In the genomic region with DNA sequence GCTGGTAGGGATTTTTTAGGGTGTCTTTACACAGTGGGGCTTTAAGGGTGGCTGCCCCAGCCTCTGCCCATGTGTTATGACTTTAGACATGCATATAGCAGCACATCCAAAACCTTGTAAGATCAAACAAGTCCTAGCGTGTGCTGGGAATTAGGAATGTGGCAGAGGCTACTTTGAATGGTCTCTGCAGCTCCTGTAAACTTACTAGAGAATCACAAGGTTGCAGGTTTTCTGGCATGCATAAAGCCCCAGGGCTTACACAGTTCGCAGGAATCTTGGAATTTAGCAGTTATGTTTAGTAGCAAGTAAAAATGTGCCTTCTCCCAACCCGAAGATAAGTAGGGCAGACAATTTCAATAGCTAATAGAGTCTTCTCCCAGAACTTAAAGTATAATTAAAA, we compare ENCODE assay signal across 28 cellular contexts. TPM values are rescaled to one million over a fixed set of nuclear protein-coding genes. Genes with fewer than 3 reads are reported as not detected.
A peak's percentile ranks its signal among the peaks of the same experiment; 100 is the strongest.
DNase-seq lines count a peak whose midpoint lies in the region; ATAC-seq, FAIRE-seq and TF ChIP-seq lines count a peak whose summit lies in the region.
"Had no signal": no experiment of that assay in that cellular context is flagged by ENCODE, and none has a peak within 500 bp of the region (broad histone marks: within the 10 kb centered on the region; RNA-seq: fewer than 3 reads in every experiment).

No MANE protein-coding gene starts in this region.

- TF ChIP-seq CTCF in endodermal cell (conservative IDR thresholded peaks at IDR 0.05) (no peak), keratinocyte (optimal IDR thresholded peaks at IDR 0.05 in 1 of 3, IDR thresholded peaks at IDR 0.05 in 1 of 3, conservative IDR thresholded peaks at IDR 0.05 in 1 of 3; ENCODE audit: extremely low read depth in 1 of 3, insufficient read depth in 2 of 3, low read length in 3 of 3) (no peak), smooth muscle cell (IDR thresholded peaks at IDR 0.05; ENCODE audit: borderline replicate concordance, insufficient read depth, poor library complexity, severe bottlenecking) (no peak)

- H3K79me2 ChIP-seq in keratinocyte (ENCODE audit: control insufficient read depth, insufficient read depth, low read length) (no peaks in the 10 kb centered on the region), smooth muscle cell (ENCODE audit: low read depth) (no peaks in the 10 kb centered on the region)

- no peaks in the 10 kb centered on the region for H3K4me1 Mint-ChIP-seq in activated CD4-positive, alpha-beta T cell treated with anti-CD3 and anti-CD28 coated beads, Interleukin-2, amount 10 ng/mL, durations not matched to agents 24 days and 14 days
- no peaks in the 10 kb centered on the region for H3K4me1 Mint-ChIP-seq in endodermal cell
- H3K4me1 Mint-ChIP-seq: H9 had no signal

- H3K4me3 Mint-ChIP-seq in activated CD4-positive, alpha-beta T cell treated with anti-CD3 and anti-CD28 coated beads, Interleukin-2, amount 10 ng/mL, durations not matched to agents 24 days and 14 days, result no peak overlapping the region
- no peak overlapping the region for H3K4me3 Mint-ChIP-seq in endodermal cell
- H3K4me3 Mint-ChIP-seq: CD8-positive, alpha-beta T cell; H9; HFFc6 had no signal

- intact Hi-C loops in activated CD4-positive, alpha-beta T cell treated with anti-CD3 and anti-CD28 coated beads, Interleukin-2, amount 10 ng/mL, durations not matched to agents 24 days and 14 days (cut with micrococcal nuclease), result no loop called here

- H3K36me3 ChIP-seq in endodermal cell (ENCODE audit: control insufficient read depth, insufficient read depth, low read length) (no peaks in the 10 kb centered on the region), keratinocyte (ENCODE audit: control insufficient read depth in 2 of 2, extremely low read depth in 1 of 2, insufficient read depth in 2 of 2, low read length in 2 of 2) (no peaks in the 10 kb centered on the region), smooth muscle cell (ENCODE audit: low read depth) (no peaks in the 10 kb centered on the region)
- H3K36me3 ChIP-seq: BLaER1 treated with 17β-estradiol and CSF1 and Interleukin-3, amounts not matched to agents 10 nM and 100 nM; MG63; Peyer's patch; SJCRH30 had no signal

- peaks cover 2% of the 10 kb centered on the region for H3K27me3 Mint-ChIP-seq in activated CD4-positive, alpha-beta T cell treated with anti-CD3 and anti-CD28 coated beads, Interleukin-2, amount 10 ng/mL, durations not matched to agents 24 days and 14 days
- no peaks in the 10 kb centered on the region for H3K27me3 Mint-ChIP-seq in endodermal cell (ENCODE audit: insufficient read depth)

- dilution Hi-C loops in keratinocyte (cut with MboI; ENCODE audit: extremely low pct_ligation_motif_present, low sequenced_read_pairs), result no loop called here

- no peak overlapping the region for H3K27ac Mint-ChIP-seq in activated CD4-positive, alpha-beta T cell treated with anti-CD3 and anti-CD28 coated beads, Interleukin-2, amount 10 ng/mL, durations not matched to agents 24 days and 14 days
- H3K27ac Mint-ChIP-seq in endodermal cell, result no peak overlapping the region
- H3K27ac Mint-ChIP-seq: CD8-positive, alpha-beta T cell; H9; HFFc6 had no signal

- H2AFZ ChIP-seq in keratinocyte (ENCODE audit: control insufficient read depth, low read length) (no peak overlapping the region), smooth muscle cell (ENCODE audit: low read depth) (no peak overlapping the region)

- no peak for ATAC-seq in GM21528 (IDR thresholded peaks at IDR 0.05; ENCODE audit: low FRiP score, unreplicated experiment)
- ATAC-seq: CD8-positive, alpha-beta T cell had no signal

- H3K27me3 ChIP-seq in endodermal cell (ENCODE audit: control insufficient read depth, insufficient read depth, low read length, poor library complexity, severe bottlenecking) (no peaks in the 10 kb centered on the region), keratinocyte (ENCODE audit: control insufficient read depth, extremely low read depth, insufficient read depth, low read length) (no peaks in the 10 kb centered on the region), smooth muscle cell (ENCODE audit: low read depth) (no peaks in the 10 kb centered on the region)
- H3K27me3 ChIP-seq: BLaER1 treated with 17β-estradiol and CSF1 and Interleukin-3, amounts not matched to agents 10 nM and 100 nM; Peyer's patch; SJCRH30 had no signal

- H3F3A ChIP-seq in smooth muscle cell (ENCODE audit: low read depth), result no peaks in the 10 kb centered on the region

- WGBS in endodermal cell (ENCODE audit: insufficient coverage in 1 of 2, insufficient read length in 1 of 2), 2 experiments, result 89 to 100% methylated on average over 1 to 2 of the region's 3 CpGs
- WGBS in smooth muscle cell (ENCODE audit: low lambda C conversion rate), result 15% methylated on average over 3 of the region's 3 CpGs

- H3K4me2 ChIP-seq in keratinocyte (ENCODE audit: control insufficient read depth, extremely low read depth, insufficient read depth, low read depth, low read length), result peak overlapping the region; percentile 35
- peak overlapping the region; percentile 63 for H3K4me2 ChIP-seq in smooth muscle cell
- H3K4me2 ChIP-seq: BLaER1 treated with 17β-estradiol and CSF1 and Interleukin-3, amounts not matched to agents 10 nM and 100 nM had no signal

- H3K9me1 ChIP-seq in keratinocyte (ENCODE audit: control insufficient read depth, extremely low read depth, insufficient read depth, low read length), result no peaks in the 10 kb centered on the region

- DNase-seq in activated CD4-positive, alpha-beta T cell treated with anti-CD3 and anti-CD28 coated beads, Interleukin-2, amount 10 ng/mL, durations not matched to agents 24 days and 14 days, result peak; percentile 30
- no peak for DNase-seq in activated CD4-positive, alpha-beta T cell treated with anti-CD3 and anti-CD28 coated beads for 4 hours
- DNase-seq in endodermal cell (peak; percentile 58), keratinocyte (ENCODE audit: low read depth, low spot score) (no peak), smooth muscle cell (lab: John Stamatoyannopoulos, UW; ENCODE audit: unreplicated experiment) (no peak), pons (ENCODE audit: low spot score) (no peak), NCI-H2227 treated with DMSO at 0.1 percent for 48 hours (lab: John Stamatoyannopoulos, UW) (no peak)
- DNase-seq: ACHN; CD8-positive, alpha-beta T cell; DND-41; H9; HFFc6; Kasumi-1; MG63; NCI-H1417 treated with DMSO at 0.1 percent for 48 hours; NCI-H187 treated with DMSO at 0.1 percent for 48 hours; NCI-H2107; NCI-H510A; NCI-H82; Peyer's patch; SJCRH30 had no signal

- H3K9me3 ChIP-seq in endodermal cell (ENCODE audit: control insufficient read depth, low read length) (no peaks in the 10 kb centered on the region), keratinocyte (ENCODE audit: control insufficient read depth, low read depth, low read length) (no peaks in the 10 kb centered on the region), smooth muscle cell (replicated peaks; ENCODE audit: low read depth) (peaks cover 3% of the 10 kb centered on the region)
- H3K9me3 ChIP-seq: Peyer's patch, SJCRH30 had no signal

- H4K20me1 ChIP-seq in keratinocyte (ENCODE audit: control insufficient read depth, extremely low read depth, insufficient read depth, low read length) (no peaks in the 10 kb centered on the region), smooth muscle cell (ENCODE audit: low read depth) (no peaks in the 10 kb centered on the region)
- H4K20me1 ChIP-seq: BLaER1 treated with 17β-estradiol and CSF1 and Interleukin-3, amounts not matched to agents 10 nM and 100 nM had no signal

- H3K27ac ChIP-seq in endodermal cell (ENCODE audit: low read depth, low read length) (no peak overlapping the region), keratinocyte (ENCODE audit: control insufficient read depth, insufficient read depth, low read length) (no peak overlapping the region), smooth muscle cell (ENCODE audit: low read depth) (no peak overlapping the region)
- H3K27ac ChIP-seq: 22Rv1; BLaER1 treated with 17β-estradiol and CSF1 and Interleukin-3, amounts not matched to agents 10 nM and 100 nM; Peyer's patch; SJCRH30 had no signal

- no peaks in the 10 kb centered on the region for H3K36me3 Mint-ChIP-seq in activated CD4-positive, alpha-beta T cell treated with anti-CD3 and anti-CD28 coated beads, Interleukin-2, amount 10 ng/mL, durations not matched to agents 24 days and 14 days (ENCODE audit: low read depth)
- H3K36me3 Mint-ChIP-seq in endodermal cell (ENCODE audit: low read depth), result no peaks in the 10 kb centered on the region
- H3K36me3 Mint-ChIP-seq: CD8-positive, alpha-beta T cell had no signal

- no peaks in the 10 kb centered on the region for H3K9me3 Mint-ChIP-seq in activated CD4-positive, alpha-beta T cell treated with anti-CD3 and anti-CD28 coated beads, Interleukin-2, amount 10 ng/mL, durations not matched to agents 24 days and 14 days
- H3K9me3 Mint-ChIP-seq in endodermal cell, result peaks cover 3% of the 10 kb centered on the region

- H3K9ac ChIP-seq in endodermal cell (ENCODE audit: extremely low read depth, low read length, poor library complexity, severe bottlenecking), result no peak overlapping the region
- H3K9ac ChIP-seq in keratinocyte (ENCODE audit: control insufficient read depth, extremely low read depth, insufficient read depth, low read length), result no peak overlapping the region
- no peak overlapping the region for H3K9ac ChIP-seq in smooth muscle cell (ENCODE audit: low read depth)
- H3K9ac ChIP-seq: BLaER1 treated with 17β-estradiol and CSF1 and Interleukin-3, amounts not matched to agents 10 nM and 100 nM had no signal

- H3K4me1 ChIP-seq in endodermal cell (ENCODE audit: control insufficient read depth, insufficient read depth, low read length), result no peaks in the 10 kb centered on the region
- H3K4me1 ChIP-seq in keratinocyte (ENCODE audit: control insufficient read depth, extremely low read depth, insufficient read depth, low read length), result peaks cover 6% of the 10 kb centered on the region
- no peaks in the 10 kb centered on the region for H3K4me1 ChIP-seq in smooth muscle cell (ENCODE audit: low read depth)
- H3K4me1 ChIP-seq: Peyer's patch, SJCRH30 had no signal

- H3K4me3 ChIP-seq in endodermal cell (ENCODE audit: low read length) (no peak overlapping the region), keratinocyte (ENCODE audit: control insufficient read depth in 2 of 3, extremely low read depth in 1 of 3, insufficient read depth in 2 of 3, low read depth in 1 of 3, low read length in 3 of 3) (no peak overlapping the region), smooth muscle cell (no peak overlapping the region)
- H3K4me3 ChIP-seq: BLaER1 treated with 17β-estradiol and CSF1 and Interleukin-3, amounts not matched to agents 10 nM and 100 nM; MG63; Peyer's patch; SJCRH30 had no signal

- no peak for FAIRE-seq in keratinocyte (lab: Jason Lieb, UNC)
- FAIRE-seq: G401.6, GM18507, GM19239 had no signal

RNA-seq across cellular contexts. Expression of a gene that starts 46.8 kb away (rescaled TPM):
- total RNA-seq in activated CD4-positive, alpha-beta T cell treated with anti-CD3 and anti-CD28 coated beads, Interleukin-2, amount 10 ng/mL, durations not matched to agents 24 days and 14 days, result not detected in 2 replicates
- total RNA-seq in endodermal cell, result under 1 TPM; 0.33 to 0.40 TPM
- polyA plus RNA-seq in endodermal cell (2013, experiment 1 of 2), result 0.18 TPM
- polyA plus RNA-seq in endodermal cell (2013, experiment 2 of 2), result 0.25 TPM
- not detected in 3 replicates for polyA plus RNA-seq in keratinocyte
- polyA plus RNA-seq in keratinocyte (2011; ENCODE audit: low read depth), result not detected
- not detected in 2 replicates for polyA plus RNA-seq in keratinocyte (2011; cell fraction: cytosol; rRNA removed)
- 0.05 TPM in 1 of 2 replicates, not detected in the other for polyA plus RNA-seq in keratinocyte (2011; cell fraction: nucleus; rRNA removed)
- 0.01 TPM in 1 of 2 replicates, not detected in the other for polyA plus RNA-seq in keratinocyte (2012; ENCODE audit: low replicate concordance)
- polyA minus RNA-seq in keratinocyte, result not detected in 3 replicates
- not detected for polyA minus RNA-seq in keratinocyte (2011; cell fraction: cytosol; rRNA and poly(A)+ RNA removed)
- polyA minus RNA-seq in keratinocyte (2011; cell fraction: nucleus; rRNA and poly(A)+ RNA removed), result 0.08 TPM in 1 of 2 replicates, not detected in the other
- total RNA-seq in smooth muscle cell, result 1.5 and 1.6 TPM in 2 replicates
- polyA plus RNA-seq in smooth muscle cell, result 0.38 and 0.41 TPM in 2 replicates
- total RNA-seq: CD8-positive, alpha-beta T cell; OCI-LY7; Peyer's patch had no signal

Comparison
In these comparisons a context has a peak if more than half of its experiments do, and no peak if none do; other contexts are left out.
1. DNase-seq: peak in activated CD4-positive, alpha-beta T cell treated with anti-CD3 and anti-CD28 coated beads, Interleukin-2, amount 10 ng/mL, durations not matched to agents 24 days and 14 days (single experiment) and endodermal cell (single experiment); none in activated CD4-positive, alpha-beta T cell treated with anti-CD3 and anti-CD28 coated beads for 4 hours (0 of 2), keratinocyte (single experiment), smooth muscle cell (single experiment), pons (single experiment) and NCI-H2227 treated with DMSO at 0.1 percent for 48 hours (single experiment).